ENCODE assay signal across 13 cellular contexts in the genomic region with DNA sequence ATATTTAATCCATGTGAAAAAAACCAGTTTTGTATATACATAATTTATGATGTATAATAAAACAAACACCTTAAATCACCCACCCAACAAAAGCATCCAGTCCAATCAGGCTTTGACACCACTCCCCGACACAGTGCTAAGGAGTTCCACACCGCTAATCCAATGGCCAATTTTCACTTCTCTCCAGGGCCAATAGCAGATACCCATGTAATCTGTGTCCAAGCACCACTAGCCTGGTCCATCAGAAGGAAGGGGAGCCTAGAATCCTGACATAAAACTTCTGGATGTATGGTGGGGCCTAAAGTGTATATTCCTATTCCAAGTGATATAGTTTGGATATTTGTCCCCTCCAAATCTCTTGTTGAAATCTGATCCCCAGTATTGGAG. TPM values are rescaled to one million over a fixed set of nuclear protein-coding genes. Genes with fewer than 3 reads are reported as not detected.
DNase-seq lines count a peak whose midpoint lies in the region; ATAC-seq, FAIRE-seq and TF ChIP-seq lines count a peak whose summit lies in the region.
"Had no signal": no experiment of that assay in that cellular context is flagged by ENCODE, and none has a peak within 500 bp of the region (broad histone marks: within the 10 kb centered on the region; RNA-seq: fewer than 3 reads in every experiment).

No MANE protein-coding gene starts in this region.

- ATAC-seq in GM19463 (IDR thresholded peaks at IDR 0.05; ENCODE audit: unreplicated experiment) (peak; percentile 52), HG02852 (IDR thresholded peaks at IDR 0.05; ENCODE audit: unreplicated experiment) (peak; percentile 40), HG03520 (IDR thresholded peaks at IDR 0.05; ENCODE audit: unreplicated experiment) (peak; percentile 17)

- DNase-seq in GM12891 (ENCODE audit: insufficient read length, low spot score) (no peak), H54 (ENCODE audit: insufficient read length, low spot score) (no peak), ecto neural progenitor cell (ENCODE audit: low spot score) (no peak), kidney glomerular epithelial cell (lab: John Stamatoyannopoulos, UW) (no peak)
- no peak for DNase-seq in activated T-cell treated with anti-CD3 and anti-CD28 coated beads, Interleukin-2, amount 50 U/mL, for 1 hour
- DNase-seq: activated CD4-positive, alpha-beta memory T cell treated with anti-CD3 and anti-CD28 coated beads for 36 hours; activated naive CD4-positive, alpha-beta T cell treated with Interleukin-2 at 50 U/mL for 16 hours; small intestine; T-helper 1 cell; upper lobe of left lung had no signal

- no peak for TF ChIP-seq POLR2A in GM12891 (IDR thresholded peaks at IDR 0.05; ENCODE audit: low read depth, low read length)
- TF ChIP-seq POLR2A in H54 (IDR thresholded peaks at IDR 0.05; ENCODE audit: low read depth, low read length): no peak

- FAIRE-seq in GM12891 (lab: Jason Lieb, UNC) (peak; percentile 13), H54 (lab: Jason Lieb, UNC) (no peak)
- FAIRE-seq: small intestine had no signal

TF ChIP-seq in GM12891, 5 proteins besides CTCF, POLR2A, EP300 and RAD21:
- TF ChIP-seq POU2F2 (IDR thresholded peaks at IDR 0.05; ENCODE audit: low read depth, low read length) (no peak), SPI1 (IDR thresholded peaks at IDR 0.05; ENCODE audit: low read depth, low read length) (no peak), TAF1 (IDR thresholded peaks at IDR 0.05; ENCODE audit: low read depth, low read length) (no peak), PAX5 (IDR thresholded peaks at IDR 0.05; ENCODE audit: insufficient read depth, low read length, severe bottlenecking) (no peak), POLR2AphosphoS5 (IDR thresholded peaks at IDR 0.05; ENCODE audit: low read depth, low read length) (no peak)
TF ChIP-seq in GM12891: peak in this region for 0.

RNA-seq across cellular contexts. Expression of a gene that starts 21.0 kb away (rescaled TPM):
- 8.9 TPM for polyA plus RNA-seq in GM12891 (2012; ENCODE audit: low read depth, missing spikeins)
